Comparison of ENCODE assay signal across 14 cellular contexts in genomic region chr9:97987490-97987889, GRCh38. TPM values are rescaled to one million over a fixed set of nuclear protein-coding genes. Genes with fewer than 3 reads are reported as not detected.
DNase-seq lines count a peak whose midpoint lies in the region; ATAC-seq, FAIRE-seq and TF ChIP-seq lines count a peak whose summit lies in the region.
"Had no signal": no experiment of that assay in that cellular context is flagged by ENCODE, and none has a peak within 500 bp of the region (broad histone marks: within the 10 kb centered on the region; RNA-seq: fewer than 3 reads in every experiment).

No MANE protein-coding gene starts in this region.

- POLR2A ChIA-PET in HepG2 (lab: Yijun Ruan, JAX): no interaction called here
- POLR2A ChIA-PET in activated naive CD8-positive, alpha-beta T cell treated with anti-CD3 and anti-CD28 coated beads, Interleukin-2, amount 10 ng/mL, durations not matched to agents 7 days and 5 days (lab: Charles Lee): interaction anchor here (0.6 to 7.5 kb wide), 3 partner anchors 8 to 270 kb away, joined by 5 to 79 read pairs (median 6); partner anchors contain the start of gene TRMO

- peaks cover 52% of the 10 kb centered on the region for H4K20me1 ChIP-seq in HepG2 (ENCODE audit: insufficient read depth, low read length)
- peaks cover 65% of the 10 kb centered on the region for H4K20me1 ChIP-seq in Loucy (ENCODE audit: insufficient read depth, low read length, poor library complexity, severe bottlenecking)
- peaks cover 75% of the 10 kb centered on the region for H4K20me1 ChIP-seq in smooth muscle cell (ENCODE audit: low read depth)

- no peaks in the 10 kb centered on the region for H3K27me3 ChIP-seq in HepG2 (ENCODE audit: control insufficient read depth in 1 of 2, insufficient read depth in 2 of 2, low read length in 2 of 2)
- H3K27me3 ChIP-seq in right lobe of liver: no peaks in the 10 kb centered on the region
- peaks cover 5% of the 10 kb centered on the region for H3K27me3 ChIP-seq in Loucy (ENCODE audit: insufficient read depth, low read length, poor library complexity, severe bottlenecking)
- no peaks in the 10 kb centered on the region for H3K27me3 ChIP-seq in smooth muscle cell (ENCODE audit: low read depth)
- H3K27me3 ChIP-seq: heart left ventricle, pancreas had no signal

- peaks cover 77% of the 10 kb centered on the region for H3K4me1 ChIP-seq in HepG2 (ENCODE audit: insufficient read depth, low read length)
- peaks cover 0 to 13% (median 6%) of the 10 kb centered on the region in 4 donors for H3K4me1 ChIP-seq in right lobe of liver
- peaks cover 68% of the 10 kb centered on the region for H3K4me1 ChIP-seq in Loucy (ENCODE audit: insufficient read depth, low read length, poor library complexity, severe bottlenecking)
- H3K4me1 ChIP-seq in smooth muscle cell (ENCODE audit: low read depth): peaks cover 7% of the 10 kb centered on the region

- BruUV-seq in HepG2 (replicated peaks; lab: Mats Ljungman, UMichigan): no TSS peak

- no peaks in the 10 kb centered on the region for H3K9me3 ChIP-seq in HepG2 (ENCODE audit: low read length)
- H3K9me3 ChIP-seq in right lobe of liver: no peaks in the 10 kb centered on the region
- H3K9me3 ChIP-seq in Loucy (ENCODE audit: insufficient read depth, low read depth, low read length): no peaks in the 10 kb centered on the region
- no peaks in the 10 kb centered on the region for H3K9me3 ChIP-seq in smooth muscle cell (replicated peaks; ENCODE audit: low read depth)
- H3K9me3 ChIP-seq: heart left ventricle, pancreas had no signal

- H3K4me1 Mint-ChIP-seq in activated naive CD8-positive, alpha-beta T cell treated with anti-CD3 and anti-CD28 coated beads, Interleukin-2, amount 10 ng/mL, durations not matched to agents 7 days and 5 days: peaks cover 53% of the 10 kb centered on the region

- peak overlapping the region; percentile 35 for H3K4me3 Mint-ChIP-seq in activated naive CD8-positive, alpha-beta T cell treated with anti-CD3 and anti-CD28 coated beads, Interleukin-2, amount 10 ng/mL, durations not matched to agents 7 days and 5 days
- H3K4me3 Mint-ChIP-seq: mesothelial cell of epicardium had no signal

- H3K4me2 ChIP-seq in HepG2 (ENCODE audit: low read depth, low read length) (no peak overlapping the region), Loucy (ENCODE audit: low read depth, low read length, poor library complexity, severe bottlenecking) (peak overlapping the region; percentile 94), smooth muscle cell (no peak overlapping the region)

- no peak overlapping the region for H3K27ac ChIP-seq in HepG2 (ENCODE audit: extremely low read length, insufficient read depth, low read length)
- H3K27ac ChIP-seq in right lobe of liver: no peak overlapping the region
- H3K27ac ChIP-seq in smooth muscle cell (ENCODE audit: low read depth): no peak overlapping the region
- H3K27ac ChIP-seq: heart left ventricle, pancreas had no signal

- TF ChIP-seq POLR2A in HepG2 (IDR thresholded peaks at IDR 0.05; ENCODE audit: insufficient read depth in 1 of 2, low read depth in 2 of 2, low read length in 2 of 2) (no peak), right lobe of liver (IDR thresholded peaks at IDR 0.05) (no peak)

- peaks cover 6% of the 10 kb centered on the region for H3K36me3 Mint-ChIP-seq in activated naive CD8-positive, alpha-beta T cell treated with anti-CD3 and anti-CD28 coated beads, Interleukin-2, amount 10 ng/mL, durations not matched to agents 7 days and 5 days
- H3K36me3 Mint-ChIP-seq: mesothelial cell of epicardium had no signal

- TF ChIP-seq RAD21 in HepG2 (CRISPR knock-in tag; IDR thresholded peaks at IDR 0.05): no peak

- H3K9me2 ChIP-seq in Loucy (replicated peaks; ENCODE audit: low read depth, low read length): no peaks in the 10 kb centered on the region

- H3F3A ChIP-seq in Loucy (ENCODE audit: low read depth) (no peaks in the 10 kb centered on the region), smooth muscle cell (ENCODE audit: low read depth) (peaks cover 1% of the 10 kb centered on the region)

- over 99% methylated on average over 5 of the region's 5 CpGs for WGBS in HepG2 (ENCODE audit: low lambda C conversion rate)
- WGBS in right lobe of liver (ENCODE audit: insufficient coverage, low coverage, low lambda C conversion rate, missing lambda C conversion rate): 74% methylated on average over 5 of the region's 5 CpGs
- 92% methylated on average over 5 of the region's 5 CpGs for WGBS in smooth muscle cell (ENCODE audit: low lambda C conversion rate)

- ATAC-seq in HepG2: no peak
- no peak for ATAC-seq in right lobe of liver
- ATAC-seq in activated naive CD8-positive, alpha-beta T cell treated with anti-CD3 and anti-CD28 coated beads, Interleukin-2, amount 10 ng/mL, durations not matched to agents 7 days and 5 days (ENCODE audit: low read depth): no peak
- ATAC-seq: heart left ventricle, pancreas had no signal

- H3K4me3 ChIP-seq in HepG2 (replicated peaks in 1 of 3; ENCODE audit: insufficient read depth in 1 of 3, low read depth in 2 of 3, low read length in 3 of 3) (no peak overlapping the region), right lobe of liver (no peak overlapping the region), Loucy (ENCODE audit: low read length, poor library complexity, severe bottlenecking) (peak overlapping the region; percentile 83), smooth muscle cell (no peak overlapping the region)
- H3K4me3 ChIP-seq: heart left ventricle, pancreas had no signal

- TF ChIP-seq EP300 in HepG2 (IDR thresholded peaks at IDR 0.05; ENCODE audit: low read depth in 2 of 2, low read length in 2 of 2) (no peak), HepG2 (CRISPR knock-in tag; IDR thresholded peaks at IDR 0.05; ENCODE audit: borderline replicate concordance) (no peak)

- CTCF ChIA-PET in HepG2 (lab: Yijun Ruan, JAX; ENCODE audit: low intra/inter-chr PET ratio, low total read pairs): no interaction called here

- H3K9me3 Mint-ChIP-seq in activated naive CD8-positive, alpha-beta T cell treated with anti-CD3 and anti-CD28 coated beads, Interleukin-2, amount 10 ng/mL, durations not matched to agents 7 days and 5 days: no peaks in the 10 kb centered on the region
- H3K9me3 Mint-ChIP-seq: mesothelial cell of epicardium had no signal

- H3K27ac Mint-ChIP-seq in activated naive CD8-positive, alpha-beta T cell treated with anti-CD3 and anti-CD28 coated beads, Interleukin-2, amount 10 ng/mL, durations not matched to agents 7 days and 5 days: no peak overlapping the region
- H3K27ac Mint-ChIP-seq: mesothelial cell of epicardium had no signal

- FAIRE-seq in HepG2 (lab: Jason Lieb, UNC): no peak
- FAIRE-seq: pancreas had no signal

- intact Hi-C loops in HepG2 (cut with micrococcal nuclease; ENCODE audit: unreplicated experiment): loop anchor here (10.0 kb wide), 1 partner anchor 353 kb away; the partner anchor contains the start of genes NCBP1 and TSTD2
- intact Hi-C loops in right lobe of liver (cut with DNase I): no loop called here

- no peak overlapping the region for H3K9ac ChIP-seq in HepG2 (ENCODE audit: insufficient read depth, low read depth, low read length)
- peak overlapping the region; percentile 100 for H3K9ac ChIP-seq in Loucy (ENCODE audit: low read depth, low read length, poor library complexity, severe bottlenecking)
- H3K9ac ChIP-seq in smooth muscle cell (ENCODE audit: low read depth): no peak overlapping the region

- in situ Hi-C loops in HepG2 (cut with HindIII; ENCODE audit: extremely low pct_ligation_motif_present, low pct_unique_long_range_greater_than_20kb): loop anchor here (10.0 kb wide), 1 partner anchor 63 kb away; the partner anchor contains the start of gene TRMO

- H3K27me3 Mint-ChIP-seq in activated naive CD8-positive, alpha-beta T cell treated with anti-CD3 and anti-CD28 coated beads, Interleukin-2, amount 10 ng/mL, durations not matched to agents 7 days and 5 days: no peaks in the 10 kb centered on the region

- H3K36me3 ChIP-seq in HepG2 (replicated peaks in 1 of 2; ENCODE audit: control insufficient read depth in 1 of 2, insufficient read depth in 2 of 2, low read length in 2 of 2) (peaks cover 0 to 7% of the 10 kb centered on the region in 2 experiments; a peak in 1 of 5 replicates), right lobe of liver (no peaks in the 10 kb centered on the region), Loucy (ENCODE audit: insufficient read depth, low read length) (0 out of 2 replicates have a peak, but pooled peaks cover 12% of the 10 kb centered on the region), smooth muscle cell (ENCODE audit: low read depth) (no peaks in the 10 kb centered on the region)
- H3K36me3 ChIP-seq: heart left ventricle, pancreas had no signal

- H2AFZ ChIP-seq in HepG2 (ENCODE audit: low read length): no peak overlapping the region
- no peak overlapping the region for H2AFZ ChIP-seq in Loucy (ENCODE audit: low read length)
- H2AFZ ChIP-seq in smooth muscle cell (ENCODE audit: low read depth): no peak overlapping the region

- no peak for DNase-seq in HepG2 (ENCODE audit: low spot score)
- DNase-seq in right lobe of liver: no peak
- DNase-seq in activated naive CD8-positive, alpha-beta T cell treated with anti-CD3 and anti-CD28 coated beads, Interleukin-2, amount 10 ng/mL, durations not matched to agents 7 days and 5 days: no peak
- DNase-seq in NOMO-1 treated with DMSO at 0.1 percent for 48 hours (lab: John Stamatoyannopoulos, UW; ENCODE audit: unreplicated experiment): no peak
- DNase-seq in NCI-H510A (lab: John Stamatoyannopoulos, UW): no peak
- DNase-seq in smooth muscle cell (lab: John Stamatoyannopoulos, UW; ENCODE audit: unreplicated experiment): no peak
- no peak for DNase-seq in activated CD4-positive, CD25-positive, alpha-beta regulatory T cell (lab: John Stamatoyannopoulos, UW)
- DNase-seq: erythroblast, heart left ventricle, pancreas had no signal

- H3K79me2 ChIP-seq in HepG2 (ENCODE audit: insufficient read depth, low read length) (peaks cover 90% of the 10 kb centered on the region), Loucy (ENCODE audit: insufficient read depth, low read length) (peaks cover 98% of the 10 kb centered on the region), smooth muscle cell (ENCODE audit: low read depth) (peaks cover 77% of the 10 kb centered on the region)

- TF ChIP-seq CTCF in HepG2 (CRISPR knock-in tag; IDR thresholded peaks at IDR 0.05): no peak
- TF ChIP-seq CTCF in right lobe of liver (IDR thresholded peaks at IDR 0.05): no peak
- TF ChIP-seq CTCF in Loucy (conservative IDR thresholded peaks at IDR 0.05; ENCODE audit: low read length): no peak
- TF ChIP-seq CTCF in smooth muscle cell (IDR thresholded peaks at IDR 0.05; ENCODE audit: borderline replicate concordance, insufficient read depth, poor library complexity, severe bottlenecking): no peak

RNA-seq across cellular contexts. Expression of gene ANP32B, which starts 4.3 kb away (rescaled TPM):
- total RNA-seq in HepG2 (2016; rRNA removed; fragmentation: Illumina TruSeq; extraction: Trizol): 22.1 and 67.0 TPM in 2 replicates
- 19.9 and 21.3 TPM in 2 replicates for total RNA-seq in HepG2 (2016; cell fraction: cytosol; rRNA removed; fragmentation: Illumina TruSeq; extraction: Trizol; ENCODE audit: low read depth)
- total RNA-seq in HepG2 (2016; cell fraction: insoluble cytoplasmic fraction; rRNA removed; fragmentation: Illumina TruSeq; extraction: Trizol): 20.8 and 59.2 TPM in 2 replicates
- total RNA-seq in HepG2 (2016; cell fraction: membrane; rRNA removed; fragmentation: Illumina TruSeq; extraction: Trizol): 40.3 and 40.9 TPM in 2 replicates
- 43.6 and 45.8 TPM in 2 replicates for total RNA-seq in HepG2 (2016; cell fraction: nucleus; rRNA removed; fragmentation: Illumina TruSeq; extraction: Trizol)
- 30.3 and 37.5 TPM in 2 replicates for polyA plus RNA-seq in HepG2 (2011; rRNA removed)
- 14.5 and 21.7 TPM in 2 replicates for polyA plus RNA-seq in HepG2 (2011; cell fraction: cytosol; rRNA removed)
- 9.4 and 15.4 TPM in 2 replicates for polyA plus RNA-seq in HepG2 (2011; cell fraction: nucleus; rRNA removed)
- polyA plus RNA-seq in HepG2 (2012): 239 and 295 TPM in 2 replicates
- 128 and 145 TPM in 2 replicates for polyA plus RNA-seq in HepG2 (2016; cell fraction: cytosol; fragmentation: Illumina TruSeq; extraction: Trizol; ENCODE audit: low read depth)
- 375 and 395 TPM in 2 replicates for polyA plus RNA-seq in HepG2 (2016; cell fraction: insoluble cytoplasmic fraction; fragmentation: Illumina TruSeq; extraction: Trizol; ENCODE audit: low read depth)
- 226 and 237 TPM in 2 replicates for polyA plus RNA-seq in HepG2 (2016; cell fraction: membrane; fragmentation: Illumina TruSeq; extraction: Trizol; ENCODE audit: low read depth)
- 223 and 239 TPM in 2 replicates for polyA plus RNA-seq in HepG2 (2016; cell fraction: nucleus; fragmentation: Illumina TruSeq; extraction: Trizol; ENCODE audit: insufficient read depth, low read depth)
- 10.5 and 18.2 TPM in 2 replicates for polyA minus RNA-seq in HepG2 (2011; rRNA and poly(A)+ RNA removed; ENCODE audit: low replicate concordance)
- 36.3 and 51.7 TPM in 2 replicates for polyA minus RNA-seq in HepG2 (2011; cell fraction: cytosol; rRNA and poly(A)+ RNA removed)
- 39.5 and 51.6 TPM in 2 replicates for polyA minus RNA-seq in HepG2 (2011; cell fraction: nucleus; rRNA and poly(A)+ RNA removed)
- 10 to 100 TPM in 5 of 6 experiments, 1 to 10 TPM in 1; 8.2 to 38.0 (median 30.6) TPM for total RNA-seq in right lobe of liver
- total RNA-seq in activated naive CD8-positive, alpha-beta T cell treated with anti-CD3 and anti-CD28 coated beads, Interleukin-2, amount 10 ng/mL, durations not matched to agents 7 days and 5 days: 100 to 1,000 TPM; 295 to 296 TPM
- total RNA-seq in smooth muscle cell: 11.9 and 21.3 TPM in 2 replicates
- polyA plus RNA-seq in smooth muscle cell: 52.4 and 69.8 TPM in 2 replicates

RNA-seq across cellular contexts. Expression of gene HEMGN, which starts 49.5 kb away (rescaled TPM):
- total RNA-seq in HepG2 (2016; rRNA removed; fragmentation: Illumina TruSeq; extraction: Trizol) (not detected in 2 replicates), right lobe of liver (1 to 10 TPM in 2 of 6 experiments, under 1 TPM in 1, not detected in 3; 0.09 to 2.9 (median 1.0) TPM), smooth muscle cell (not detected in 2 replicates)
- total RNA-seq in HepG2 (2016; cell fraction: cytosol; rRNA removed; fragmentation: Illumina TruSeq; extraction: Trizol; ENCODE audit: low read depth): not detected in 2 replicates
- not detected in 2 replicates for total RNA-seq in HepG2 (2016; cell fraction: insoluble cytoplasmic fraction; rRNA removed; fragmentation: Illumina TruSeq; extraction: Trizol)
- total RNA-seq in HepG2 (2016; cell fraction: membrane; rRNA removed; fragmentation: Illumina TruSeq; extraction: Trizol): not detected in 2 replicates
- not detected in 2 replicates for total RNA-seq in HepG2 (2016; cell fraction: nucleus; rRNA removed; fragmentation: Illumina TruSeq; extraction: Trizol)
- polyA plus RNA-seq in HepG2 (2011; rRNA removed) (not detected in 2 replicates), smooth muscle cell (not detected in 2 replicates)
- not detected in 2 replicates for polyA plus RNA-seq in HepG2 (2011; cell fraction: cytosol; rRNA removed)
- polyA plus RNA-seq in HepG2 (2011; cell fraction: nucleus; rRNA removed): not detected in 2 replicates
- not detected in 2 replicates for polyA plus RNA-seq in HepG2 (2012)
- not detected in 2 replicates for polyA plus RNA-seq in HepG2 (2016; cell fraction: cytosol; fragmentation: Illumina TruSeq; extraction: Trizol; ENCODE audit: low read depth)
- not detected in 2 replicates for polyA plus RNA-seq in HepG2 (2016; cell fraction: insoluble cytoplasmic fraction; fragmentation: Illumina TruSeq; extraction: Trizol; ENCODE audit: low read depth)
- not detected in 2 replicates for polyA plus RNA-seq in HepG2 (2016; cell fraction: membrane; fragmentation: Illumina TruSeq; extraction: Trizol; ENCODE audit: low read depth)
- not detected in 2 replicates for polyA plus RNA-seq in HepG2 (2016; cell fraction: nucleus; fragmentation: Illumina TruSeq; extraction: Trizol; ENCODE audit: insufficient read depth, low read depth)
- polyA minus RNA-seq in HepG2 (2011; rRNA and poly(A)+ RNA removed; ENCODE audit: low replicate concordance): 0.10 TPM in 1 of 2 replicates, not detected in the other
- not detected in 2 replicates for polyA minus RNA-seq in HepG2 (2011; cell fraction: cytosol; rRNA and poly(A)+ RNA removed)
- not detected in 2 replicates for polyA minus RNA-seq in HepG2 (2011; cell fraction: nucleus; rRNA and poly(A)+ RNA removed)
- 1 to 10 TPM in 1 of 2 experiments, under 1 TPM in 1; 0.47 to 1.1 TPM for total RNA-seq in activated naive CD8-positive, alpha-beta T cell treated with anti-CD3 and anti-CD28 coated beads, Interleukin-2, amount 10 ng/mL, durations not matched to agents 7 days and 5 days
- total RNA-seq: kidney epithelial cell, mesothelial cell of epicardium, SK-MEL-5 had no signal
- polyA plus RNA-seq: heart left ventricle, pancreas had no signal

Comparison
In these comparisons a context has a peak if more than half of its experiments do, and no peak if none do; other contexts are left out.
1. RNA of gene ANP32B, which starts 4.3 kb away (total RNA-seq): 295 to 296 TPM in activated naive CD8-positive, alpha-beta T cell treated with anti-CD3 and anti-CD28 coated beads, Interleukin-2, amount 10 ng/mL, durations not matched to agents 7 days and 5 days; 8.2 to 38.0 TPM in right lobe of liver, 19.9 to 67.0 TPM in HepG2 and 11.9 to 21.3 TPM in smooth muscle cell; every median in the first group is over 4 times any median in the second.